8 cellular contexts compared by ENCODE assay signal in the genomic region with DNA sequence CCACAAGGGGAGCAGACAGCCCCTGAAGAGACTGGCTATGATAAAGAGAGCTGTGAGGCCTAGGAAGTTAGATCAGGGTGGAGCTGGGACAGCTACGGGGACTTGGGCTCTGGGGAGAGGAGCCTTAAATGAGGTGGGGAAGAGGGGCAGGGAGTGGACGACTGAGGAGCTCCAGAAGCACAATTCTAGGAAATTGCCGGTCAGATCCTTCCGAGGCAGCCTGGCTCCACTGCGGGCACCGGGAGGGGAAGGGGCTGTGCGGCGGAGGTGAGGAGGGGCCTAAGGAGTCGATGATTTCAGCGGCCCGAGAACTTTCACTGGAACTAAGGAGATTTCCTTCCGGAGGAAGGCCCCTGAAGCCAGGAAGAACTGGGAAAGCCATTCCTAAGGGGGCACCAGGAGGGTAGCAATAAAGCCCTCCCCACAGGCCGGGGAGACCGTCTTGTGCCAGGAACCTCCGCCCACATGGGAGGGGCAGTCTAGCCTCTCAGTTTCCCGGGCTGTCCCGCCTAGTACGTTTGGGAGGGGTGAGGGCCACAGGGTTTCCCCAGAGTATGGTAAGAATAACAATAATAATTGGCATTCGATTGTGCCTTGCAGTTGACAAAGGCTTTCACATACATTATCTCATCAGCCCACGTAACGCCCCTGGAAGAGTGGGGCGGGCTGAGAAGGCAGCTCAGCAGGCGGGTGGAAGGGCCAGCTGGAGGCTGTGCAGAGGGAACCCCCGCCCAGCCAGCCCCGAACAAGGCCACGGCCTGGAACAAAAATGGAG. TPM values are rescaled to one million over a fixed set of nuclear protein-coding genes. Genes with fewer than 3 reads are reported as not detected.
DNase-seq lines count a peak whose midpoint lies in the region; ATAC-seq and TF ChIP-seq lines count a peak whose summit lies in the region.

No MANE protein-coding gene starts in this region.

- TF ChIP-seq EP300 in suprapubic skin (IDR thresholded peaks at IDR 0.05): no peak

- no peaks in the 10 kb centered on the region for H3K9me3 ChIP-seq in mesodermal cell (ENCODE audit: control insufficient read depth, low read length)
- H3K9me3 ChIP-seq in suprapubic skin: no peaks in the 10 kb centered on the region

- ATAC-seq in HG03175 (IDR thresholded peaks at IDR 0.05; ENCODE audit: unreplicated experiment): no peak
- no peak for ATAC-seq in GM21786 (IDR thresholded peaks at IDR 0.05; ENCODE audit: unreplicated experiment)
- no peak for ATAC-seq in left colon

- H3K36me3 ChIP-seq in mesodermal cell (ENCODE audit: control insufficient read depth, insufficient read depth, low read length): no peaks in the 10 kb centered on the region
- H3K36me3 ChIP-seq in suprapubic skin: no peaks in the 10 kb centered on the region

- peak overlapping the region; percentile 93 for H3K27ac ChIP-seq in mesodermal cell (ENCODE audit: low read depth, low read length, severe bottlenecking)
- H3K27ac ChIP-seq in suprapubic skin: peak overlapping the region; percentile 88

- DNase-seq in NCI-H2227 (lab: John Stamatoyannopoulos, UW; ENCODE audit: unreplicated experiment): peak; percentile 76
- peak; percentile 8 for DNase-seq in epidermal melanocyte (ENCODE audit: insufficient read length, low spot score)
- peak in 1 of 2 donors; percentile 83 for DNase-seq in suprapubic skin (ENCODE audit: low spot score in 2 of 2)
- DNase-seq in left colon: no peak
- no peak for DNase-seq in hepatic stellate cell (ENCODE audit: low spot score)

- H3K4me3 ChIP-seq in mesodermal cell (ENCODE audit: extremely low read depth, insufficient read depth, low read length, poor library complexity, severe bottlenecking): no peak overlapping the region
- peak overlapping the region; percentile 21 for H3K4me3 ChIP-seq in suprapubic skin

- TF ChIP-seq CTCF in suprapubic skin (IDR thresholded peaks at IDR 0.05): no peak

- H3K4me1 ChIP-seq in mesodermal cell (ENCODE audit: control insufficient read depth, insufficient read depth, low read length, poor library complexity, severe bottlenecking) (peaks cover 27% of the 10 kb centered on the region), suprapubic skin (peaks cover 28% of the 10 kb centered on the region)

- no peaks in the 10 kb centered on the region for H3K27me3 ChIP-seq in suprapubic skin

- intact Hi-C loops in left colon (cut with DNase I, micrococcal nuclease): no loop called here

- no peak for TF ChIP-seq POLR2A in suprapubic skin (IDR thresholded peaks at IDR 0.05)

- WGBS in mesodermal cell (ENCODE audit: insufficient coverage in 2 of 2), 2 experiments: 28 to 48% methylated on average over 2 to 22 of the region's 26 CpGs
- 42% methylated on average over 26 of the region's 26 CpGs for WGBS in suprapubic skin

RNA-seq across cellular contexts. Expression of a gene that starts 19.6 kb away (rescaled TPM):
- polyA plus RNA-seq in mesodermal cell (2013, experiment 1 of 2): 7.4 TPM
- 5.7 TPM for polyA plus RNA-seq in mesodermal cell (2013, experiment 2 of 2)
- 10 to 100 TPM in 1 of 4 donors, 1 to 10 TPM in 3; 4.7 to 19.2 (median 6.9) TPM for total RNA-seq in suprapubic skin
- total RNA-seq in left colon: 1 to 10 TPM; 2.8 to 5.2 TPM

RNA-seq across cellular contexts. Expression of a gene that starts 27.3 kb away (rescaled TPM):
- polyA plus RNA-seq in mesodermal cell (2013, experiment 1 of 2): 369 TPM
- 367 TPM for polyA plus RNA-seq in mesodermal cell (2013, experiment 2 of 2)
- total RNA-seq in suprapubic skin (100 to 1,000 TPM in 3 of 4 donors, 10 to 100 TPM in 1; 68.2 to 149 (median 127) TPM), left colon (100 to 1,000 TPM in 1 of 2 donors, 10 to 100 TPM in 1; 93.1 to 113 TPM)

RNA-seq across cellular contexts. Expression of a gene that starts 29.8 kb away (rescaled TPM):
- 56.7 TPM for polyA plus RNA-seq in mesodermal cell (2013, experiment 1 of 2)
- polyA plus RNA-seq in mesodermal cell (2013, experiment 2 of 2): 50.1 TPM
- total RNA-seq in suprapubic skin (10 to 100 TPM; 38.3 to 75.4 (median 43.9) TPM), left colon (10 to 100 TPM; 25.8 to 28.1 TPM)

RNA-seq across cellular contexts. Expression of a gene that starts 39.6 kb away (rescaled TPM):
- polyA plus RNA-seq in mesodermal cell (2013, experiment 1 of 2): 33.3 TPM
- polyA plus RNA-seq in mesodermal cell (2013, experiment 2 of 2): 32.8 TPM
- total RNA-seq in suprapubic skin (10 to 100 TPM; 33.6 to 41.1 (median 35.6) TPM), left colon (10 to 100 TPM; 23.6 to 25.1 TPM)

Comparison
In these comparisons a context has a peak if more than half of its experiments do, and no peak if none do; other contexts are left out.
1. DNase-seq: peak in NCI-H2227 (single experiment) and epidermal melanocyte (single experiment); none in left colon (0 of 2) and hepatic stellate cell (single experiment).